8 cellular contexts compared by ENCODE assay signal in the genomic region with DNA sequence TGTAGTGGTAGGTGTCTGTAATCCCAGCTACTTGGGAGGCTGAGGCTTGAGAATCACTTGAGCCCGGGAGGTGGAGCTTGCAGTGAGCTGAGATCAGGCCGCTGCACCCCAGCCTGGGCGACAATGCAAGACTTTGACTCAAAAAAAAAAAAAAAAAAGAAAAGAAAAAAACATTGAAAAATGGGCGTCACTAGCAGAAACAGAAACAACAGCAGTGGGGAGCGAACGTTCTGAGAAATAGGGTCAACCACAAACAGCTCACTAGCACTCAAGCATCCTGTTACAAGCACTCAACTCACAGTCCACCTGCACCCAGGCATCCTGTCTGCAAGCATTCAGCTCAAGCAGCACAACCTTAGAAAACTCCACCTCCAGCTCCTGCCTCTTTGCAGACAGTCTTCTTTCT. TPM values are rescaled to one million over a fixed set of nuclear protein-coding genes. Genes with fewer than 3 reads are reported as not detected.
DNase-seq lines count a peak whose midpoint lies in the region; ATAC-seq, FAIRE-seq and TF ChIP-seq lines count a peak whose summit lies in the region.

No MANE protein-coding gene starts in this region.

- ATAC-seq in GM18499 (IDR thresholded peaks at IDR 0.05; ENCODE audit: insufficient read depth, unreplicated experiment) (peak; percentile 97), GM23338 (peak; percentile 85)

- intact Hi-C loops in kidney (cut with DNase I) = no loop called here
- intact Hi-C loops in transverse colon (cut with DNase I; ENCODE audit: low total_unique reads) = no loop called here

- peak; percentile 62 for DNase-seq in GM23338 (ENCODE audit: low spot score)
- peak; percentile 94 for DNase-seq in NAMALWA (ENCODE audit: low spot score)
- DNase-seq in activated CD4-positive, alpha-beta T cell treated with anti-CD3 and anti-CD28 coated beads, Interleukin-2, amount 50 U/mL, for 4 hours = peak; percentile 64 to 69
- peak; percentile 65 for DNase-seq in kidney
- peak; percentile 75 for DNase-seq in transverse colon
- DNase-seq in progenitor cell of endocrine pancreas (ENCODE audit: low spot score, unreplicated experiment) = no peak
- no peak for DNase-seq in AG08395 (ENCODE audit: low spot score)

- H3F3A ChIP-seq in GM23338 (replicated peaks; ENCODE audit: low read depth) = no peaks in the 10 kb centered on the region

- no peak for TF ChIP-seq EP300 in transverse colon (IDR thresholded peaks at IDR 0.05; ENCODE audit: low read depth)

- H3K9me2 ChIP-seq in GM23338 (ENCODE audit: insufficient read depth) = no peaks in the 10 kb centered on the region

- FAIRE-seq in kidney (lab: Jason Lieb, UNC) = no peak

- no peak overlapping the region for H2AFZ ChIP-seq in GM23338

- H3K27me3 ChIP-seq in GM23338 (ENCODE audit: insufficient read depth) = no peaks in the 10 kb centered on the region
- H3K27me3 ChIP-seq in transverse colon = no peaks in the 10 kb centered on the region

- H3K36me3 Mint-ChIP-seq in GM23338 (ENCODE audit: low read depth) (peaks cover under 1% of the 10 kb centered on the region; the same call in 1 of the 3 replicates), progenitor cell of endocrine pancreas (ENCODE audit: insufficient read depth) (no peaks in the 10 kb centered on the region)

- H3K27ac ChIP-seq in GM23338 (ENCODE audit: low read depth) (0 out of 2 replicates have a peak overlapping the region, but pooled peaks have one; percentile 21), kidney (ENCODE audit: low read depth in 2 of 2, low read length in 2 of 2) (no peak overlapping the region), transverse colon (peak overlapping the region; percentile 34 to 74 (median 60))

- 54 to 57% methylated on average over 6 of the region's 6 CpGs for WGBS in transverse colon (ENCODE audit: low coverage in 1 of 2), 2 donors

- peaks cover 5% of the 10 kb centered on the region; the same call in 1 of the 2 replicates for H3K79me2 ChIP-seq in GM23338 (replicated peaks; ENCODE audit: insufficient read depth)

- H3K4me3 Mint-ChIP-seq in GM23338 = no peak overlapping the region
- no peak overlapping the region for H3K4me3 Mint-ChIP-seq in progenitor cell of endocrine pancreas (ENCODE audit: low read depth)

- H3K9me3 Mint-ChIP-seq in GM23338 (no peaks in the 10 kb centered on the region), progenitor cell of endocrine pancreas (ENCODE audit: low read depth) (no peaks in the 10 kb centered on the region)

- H3K36me3 ChIP-seq in GM23338 (ENCODE audit: insufficient read depth) = peaks cover 8% of the 10 kb centered on the region; the same call in 1 of the 2 replicates
- no peaks in the 10 kb centered on the region for H3K36me3 ChIP-seq in kidney (ENCODE audit: control insufficient read depth in 1 of 2, insufficient read depth in 2 of 2, low read length in 2 of 2)
- H3K36me3 ChIP-seq in transverse colon = peaks cover 0 to 7% (median under 1%) of the 10 kb centered on the region in 4 donors

- no peak overlapping the region for H3K4me2 ChIP-seq in GM23338

- peak overlapping the region; percentile 11 for H3K27ac Mint-ChIP-seq in GM23338
- no peak overlapping the region for H3K27ac Mint-ChIP-seq in progenitor cell of endocrine pancreas

- in situ Hi-C loops in transverse colon (cut with MboI; ENCODE audit: low pct_ligation_motif_present in 1 of 4, low pct_unique_long_range_greater_than_20kb in 1 of 4, low sequenced_read_pairs in 3 of 4) = no loop called here

- TF ChIP-seq CTCF in GM23338 (conservative IDR thresholded peaks at IDR 0.05; ENCODE audit: low read depth in 2 of 2) (no peak), kidney (IDR thresholded peaks at IDR 0.05; ENCODE audit: borderline replicate concordance, extremely low read depth, insufficient read depth) (no peak), transverse colon (IDR thresholded peaks at IDR 0.05) (no peak), progenitor cell of endocrine pancreas (IDR thresholded peaks at IDR 0.05; ENCODE audit: unreplicated experiment) (no peak)

- peak; percentile 66 for TF ChIP-seq POLR2A in transverse colon (IDR thresholded peaks at IDR 0.05)

- H3K9me3 ChIP-seq in kidney (ENCODE audit: control insufficient read depth in 1 of 2, low read length in 2 of 2) (no peaks in the 10 kb centered on the region), transverse colon (no peaks in the 10 kb centered on the region)

- no peaks in the 10 kb centered on the region for H4K20me1 ChIP-seq in GM23338 (replicated peaks; ENCODE audit: insufficient read depth)

- H3K4me1 Mint-ChIP-seq in GM23338 = peaks cover 13% of the 10 kb centered on the region
- H3K4me1 Mint-ChIP-seq in progenitor cell of endocrine pancreas (ENCODE audit: low read depth) = peaks cover 9% of the 10 kb centered on the region

- H3K9ac ChIP-seq in kidney (ENCODE audit: low read length in 2 of 2) = no peak overlapping the region

- H3K4me1 ChIP-seq in GM23338 (ENCODE audit: insufficient read depth) = no peaks in the 10 kb centered on the region
- H3K4me1 ChIP-seq in kidney (ENCODE audit: control insufficient read depth in 1 of 2, insufficient read depth in 1 of 2, low read depth in 1 of 2, low read length in 2 of 2) = no peaks in the 10 kb centered on the region
- peaks cover 3 to 34% (median 11%) of the 10 kb centered on the region in 4 donors for H3K4me1 ChIP-seq in transverse colon

- peaks cover 6% of the 10 kb centered on the region for H3K27me3 Mint-ChIP-seq in GM23338 (ENCODE audit: insufficient read depth, low read depth, poor library complexity)
- H3K27me3 Mint-ChIP-seq in progenitor cell of endocrine pancreas = no peaks in the 10 kb centered on the region

- H3K4me3 ChIP-seq in GM23338 (no peak overlapping the region), kidney (ENCODE audit: low read length in 2 of 2) (no peak overlapping the region), transverse colon (no peak overlapping the region)

RNA-seq across cellular contexts. Expression of a gene that starts 17.2 kb away (rescaled TPM):
- total RNA-seq in GM23338 (2014; rRNA removed; shearing (Covaris generic)) = 17.4 and 25.3 TPM in 2 replicates
- 14.9 and 17.2 TPM in 2 replicates for polyA plus RNA-seq in GM23338 (2016; fragmentation: Nextera tagmentation; extraction: Ambion mirVana)
- total RNA-seq in kidney = 26.3 TPM
- 11.3 TPM for polyA plus RNA-seq in kidney (ENCODE audit: insufficient read depth, low read depth, low replicate concordance)
- 10 to 100 TPM; 28.7 to 58.7 (median 53.8) TPM for total RNA-seq in transverse colon
- 2.9 and 3.1 TPM in 2 replicates for total RNA-seq in progenitor cell of endocrine pancreas

RNA-seq across cellular contexts. Expression of a gene that starts 45.3 kb away (rescaled TPM):
- total RNA-seq in GM23338 (2014; rRNA removed; shearing (Covaris generic)) = 67.3 and 68.6 TPM in 2 replicates
- polyA plus RNA-seq in GM23338 (2016; fragmentation: Nextera tagmentation; extraction: Ambion mirVana) = 72.8 and 77.4 TPM in 2 replicates
- total RNA-seq in kidney = 35.8 TPM
- 47.7 TPM for polyA plus RNA-seq in kidney (ENCODE audit: insufficient read depth, low read depth, low replicate concordance)
- total RNA-seq in transverse colon = 100 to 1,000 TPM in 3 of 4 donors, 10 to 100 TPM in 1; 86.6 to 319 (median 269) TPM
- total RNA-seq in progenitor cell of endocrine pancreas = 31.9 and 33.8 TPM in 2 replicates

Comparison
In these comparisons a context has a peak if more than half of its experiments do, and no peak if none do; other contexts are left out.
1. DNase-seq: peak in GM23338 (single experiment), NAMALWA (single experiment), activated CD4-positive, alpha-beta T cell treated with anti-CD3 and anti-CD28 coated beads, Interleukin-2, amount 50 U/mL, for 4 hours (2 of 2), kidney (single experiment) and transverse colon (single experiment); none in progenitor cell of endocrine pancreas (single experiment) and AG08395 (single experiment).
2. H3K27ac ChIP-seq: peak in GM23338 (single experiment) and transverse colon (4 of 4); none in kidney (0 of 2).